1 cellular context compared by ENCODE assay signal in the genomic region with DNA sequence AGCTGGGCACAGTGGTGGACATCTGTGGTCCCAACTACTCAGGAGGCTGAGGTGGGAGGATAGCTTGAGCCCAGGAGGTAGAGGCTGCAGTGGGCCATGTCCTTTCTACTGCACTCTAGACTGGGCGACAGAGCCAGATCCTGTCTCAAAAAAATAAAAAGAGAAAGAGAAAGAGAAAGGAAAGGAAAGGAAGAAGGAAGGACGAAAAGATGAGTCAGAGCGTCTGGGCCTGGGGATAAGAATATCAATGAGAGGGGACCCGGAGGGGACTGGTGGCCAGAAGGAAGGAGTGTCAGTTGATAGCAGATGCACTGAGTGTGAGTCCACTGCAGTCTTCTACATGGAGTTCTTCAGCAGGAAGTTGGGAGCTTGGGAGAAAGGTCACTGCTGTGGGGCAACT.
TF ChIP-seq lines count a peak whose summit lies in the region.

No MANE protein-coding gene starts in this region.

TF ChIP-seq in K562, 482 proteins besides CTCF, POLR2A, EP300 and RAD21 (continued from another document and continues in another):
- TF ChIP-seq, protein P1, sequence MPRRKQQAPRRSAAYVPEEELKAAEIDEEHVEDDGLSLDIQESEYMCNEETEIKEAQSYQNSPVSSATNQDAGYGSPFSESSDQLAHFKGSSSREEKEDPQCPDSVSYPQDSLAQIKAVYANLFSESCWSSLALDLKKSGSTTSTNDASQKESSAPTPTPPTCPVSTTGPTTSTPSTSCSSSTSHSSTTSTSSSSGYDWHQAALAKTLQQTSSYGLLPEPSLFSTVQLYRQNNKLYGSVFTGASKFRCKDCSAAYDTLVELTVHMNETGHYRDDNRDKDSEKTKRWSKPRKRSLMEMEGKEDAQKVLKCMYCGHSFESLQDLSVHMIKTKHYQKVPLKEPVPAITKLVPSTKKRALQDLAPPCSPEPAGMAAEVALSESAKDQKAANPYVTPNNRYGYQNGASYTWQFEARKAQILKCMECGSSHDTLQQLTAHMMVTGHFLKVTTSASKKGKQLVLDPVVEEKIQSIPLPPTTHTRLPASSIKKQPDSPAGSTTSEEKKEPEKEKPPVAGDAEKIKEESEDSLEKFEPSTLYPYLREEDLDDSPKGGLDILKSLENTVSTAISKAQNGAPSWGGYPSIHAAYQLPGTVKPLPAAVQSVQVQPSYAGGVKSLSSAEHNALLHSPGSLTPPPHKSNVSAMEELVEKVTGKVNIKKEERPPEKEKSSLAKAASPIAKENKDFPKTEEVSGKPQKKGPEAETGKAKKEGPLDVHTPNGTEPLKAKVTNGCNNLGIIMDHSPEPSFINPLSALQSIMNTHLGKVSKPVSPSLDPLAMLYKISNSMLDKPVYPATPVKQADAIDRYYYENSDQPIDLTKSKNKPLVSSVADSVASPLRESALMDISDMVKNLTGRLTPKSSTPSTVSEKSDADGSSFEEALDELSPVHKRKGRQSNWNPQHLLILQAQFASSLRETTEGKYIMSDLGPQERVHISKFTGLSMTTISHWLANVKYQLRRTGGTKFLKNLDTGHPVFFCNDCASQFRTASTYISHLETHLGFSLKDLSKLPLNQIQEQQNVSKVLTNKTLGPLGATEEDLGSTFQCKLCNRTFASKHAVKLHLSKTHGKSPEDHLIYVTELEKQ (CRISPR knock-in tag; IDR thresholded peaks at IDR 0.05): no peak
- TF ChIP-seq, protein P2, sequence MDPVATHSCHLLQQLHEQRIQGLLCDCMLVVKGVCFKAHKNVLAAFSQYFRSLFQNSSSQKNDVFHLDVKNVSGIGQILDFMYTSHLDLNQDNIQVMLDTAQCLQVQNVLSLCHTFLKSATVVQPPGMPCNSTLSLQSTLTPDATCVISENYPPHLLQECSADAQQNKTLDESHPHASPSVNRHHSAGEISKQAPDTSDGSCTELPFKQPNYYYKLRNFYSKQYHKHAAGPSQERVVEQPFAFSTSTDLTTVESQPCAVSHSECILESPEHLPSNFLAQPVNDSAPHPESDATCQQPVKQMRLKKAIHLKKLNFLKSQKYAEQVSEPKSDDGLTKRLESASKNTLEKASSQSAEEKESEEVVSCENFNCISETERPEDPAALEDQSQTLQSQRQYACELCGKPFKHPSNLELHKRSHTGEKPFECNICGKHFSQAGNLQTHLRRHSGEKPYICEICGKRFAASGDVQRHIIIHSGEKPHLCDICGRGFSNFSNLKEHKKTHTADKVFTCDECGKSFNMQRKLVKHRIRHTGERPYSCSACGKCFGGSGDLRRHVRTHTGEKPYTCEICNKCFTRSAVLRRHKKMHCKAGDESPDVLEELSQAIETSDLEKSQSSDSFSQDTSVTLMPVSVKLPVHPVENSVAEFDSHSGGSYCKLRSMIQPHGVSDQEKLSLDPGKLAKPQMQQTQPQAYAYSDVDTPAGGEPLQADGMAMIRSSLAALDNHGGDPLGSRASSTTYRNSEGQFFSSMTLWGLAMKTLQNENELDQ (CRISPR knock-in tag; IDR thresholded peaks at IDR 0.05; ENCODE audit: borderline replicate concordance): no peak
- TF ChIP-seq FOS (IDR thresholded peaks at IDR 0.05; ENCODE audit: extremely low read depth, insufficient read length) (no peak), EHMT2 (IDR thresholded peaks at IDR 0.05) (0 out of 2 replicates have a peak, but pooled peaks have one; percentile 63), POLR2AphosphoS5 (IDR thresholded peaks at IDR 0.05; ENCODE audit: control insufficient read depth, insufficient read depth, low read depth, low read length) (peak; percentile 52; the same call in 1 of the 2 replicates), GTF2F1 (IDR thresholded peaks at IDR 0.05; ENCODE audit: low read depth, low read length) (no peak), ZFX (CRISPR knock-in tag; IDR thresholded peaks at IDR 0.05) (no peak), HDAC2 (IDR thresholded peaks at IDR 0.05) (peak; percentile 56; the same call in 1 of the 2 replicates), FOXK1 (CRISPR knock-in tag; IDR thresholded peaks at IDR 0.05; ENCODE audit: borderline replicate concordance) (no peak), MTA2 (IDR thresholded peaks at IDR 0.05; ENCODE audit: low read depth) (peak; percentile 73), RHOXF2B (CRISPR knock-in tag; conservative IDR thresholded peaks at IDR 0.05) (no peak), TEAD4 (IDR thresholded peaks at IDR 0.05; ENCODE audit: low read length) (peak; percentile 77), TEAD4 (CRISPR knock-in tag; IDR thresholded peaks at IDR 0.05; ENCODE audit: borderline replicate concordance) (no peak), POLR2H (tag; IDR thresholded peaks at IDR 0.05; ENCODE audit: low read depth) (no peak), BACH1 (tag; IDR thresholded peaks at IDR 0.05) (no peak), ARID2 (IDR thresholded peaks at IDR 0.05) (no peak), TBL1XR1 (IDR thresholded peaks at IDR 0.05; ENCODE audit: low read length in 2 of 2) (peak in 1 of 2 experiments; percentile 43; a peak in 1 of 4 replicates), DPF2 (IDR thresholded peaks at IDR 0.05) (peak; percentile 91), FOXA1 (IDR thresholded peaks at IDR 0.05; ENCODE audit: borderline replicate concordance) (no peak), ZNF695 (CRISPR knock-in tag; IDR thresholded peaks at IDR 0.05) (no peak), JUN (IDR thresholded peaks at IDR 0.05; ENCODE audit: borderline replicate concordance, low read depth, low read length) (0 out of 2 replicates have a peak, but pooled peaks have one; percentile 58), JUN (CRISPR knock-in tag; IDR thresholded peaks at IDR 0.05; ENCODE audit: borderline replicate concordance) (no peak), ATF7 (IDR thresholded peaks at IDR 0.05) (peak; percentile 51; the same call in 1 of the 2 replicates), LARP7 (IDR thresholded peaks at IDR 0.05) (no peak), SMARCE1 (IDR thresholded peaks at IDR 0.05) (peak; percentile 76), CBX2 (IDR thresholded peaks at IDR 0.05; ENCODE audit: insufficient read depth, low read length, poor library complexity, severe bottlenecking) (no peak), NR4A1 (CRISPR knock-in tag; IDR thresholded peaks at IDR 0.05) (no peak), NR4A1 (tag; IDR thresholded peaks at IDR 0.05) (no peak), EWSR1 (IDR thresholded peaks at IDR 0.05; ENCODE audit: borderline replicate concordance, low read depth, partially characterized antibody) (no peak), ZNF766 (CRISPR knock-in tag; conservative IDR thresholded peaks at IDR 0.05) (no peak), CBX3 (IDR thresholded peaks at IDR 0.05; ENCODE audit: borderline replicate concordance in 1 of 2, low read length in 2 of 2) (0 out of 3 replicates have a peak, but pooled peaks of 1 of the 2 experiments have one; percentile 21), NCOR1 (IDR thresholded peaks at IDR 0.05) (peak; percentile 76), SMARCA4 (IDR thresholded peaks at IDR 0.05) (peak; percentile 90), CC2D1A (IDR thresholded peaks at IDR 0.05) (peak; percentile 40; the same call in 1 of the 2 replicates), TAL1 (IDR thresholded peaks at IDR 0.05) (peak; percentile 77)
- TF ChIP-seq, protein P3, sequence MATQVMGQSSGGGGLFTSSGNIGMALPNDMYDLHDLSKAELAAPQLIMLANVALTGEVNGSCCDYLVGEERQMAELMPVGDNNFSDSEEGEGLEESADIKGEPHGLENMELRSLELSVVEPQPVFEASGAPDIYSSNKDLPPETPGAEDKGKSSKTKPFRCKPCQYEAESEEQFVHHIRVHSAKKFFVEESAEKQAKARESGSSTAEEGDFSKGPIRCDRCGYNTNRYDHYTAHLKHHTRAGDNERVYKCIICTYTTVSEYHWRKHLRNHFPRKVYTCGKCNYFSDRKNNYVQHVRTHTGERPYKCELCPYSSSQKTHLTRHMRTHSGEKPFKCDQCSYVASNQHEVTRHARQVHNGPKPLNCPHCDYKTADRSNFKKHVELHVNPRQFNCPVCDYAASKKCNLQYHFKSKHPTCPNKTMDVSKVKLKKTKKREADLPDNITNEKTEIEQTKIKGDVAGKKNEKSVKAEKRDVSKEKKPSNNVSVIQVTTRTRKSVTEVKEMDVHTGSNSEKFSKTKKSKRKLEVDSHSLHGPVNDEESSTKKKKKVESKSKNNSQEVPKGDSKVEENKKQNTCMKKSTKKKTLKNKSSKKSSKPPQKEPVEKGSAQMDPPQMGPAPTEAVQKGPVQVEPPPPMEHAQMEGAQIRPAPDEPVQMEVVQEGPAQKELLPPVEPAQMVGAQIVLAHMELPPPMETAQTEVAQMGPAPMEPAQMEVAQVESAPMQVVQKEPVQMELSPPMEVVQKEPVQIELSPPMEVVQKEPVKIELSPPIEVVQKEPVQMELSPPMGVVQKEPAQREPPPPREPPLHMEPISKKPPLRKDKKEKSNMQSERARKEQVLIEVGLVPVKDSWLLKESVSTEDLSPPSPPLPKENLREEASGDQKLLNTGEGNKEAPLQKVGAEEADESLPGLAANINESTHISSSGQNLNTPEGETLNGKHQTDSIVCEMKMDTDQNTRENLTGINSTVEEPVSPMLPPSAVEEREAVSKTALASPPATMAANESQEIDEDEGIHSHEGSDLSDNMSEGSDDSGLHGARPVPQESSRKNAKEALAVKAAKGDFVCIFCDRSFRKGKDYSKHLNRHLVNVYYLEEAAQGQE (CRISPR knock-in tag; IDR thresholded peaks at IDR 0.05; ENCODE audit: low read depth): no peak
- TF ChIP-seq, protein P4, sequence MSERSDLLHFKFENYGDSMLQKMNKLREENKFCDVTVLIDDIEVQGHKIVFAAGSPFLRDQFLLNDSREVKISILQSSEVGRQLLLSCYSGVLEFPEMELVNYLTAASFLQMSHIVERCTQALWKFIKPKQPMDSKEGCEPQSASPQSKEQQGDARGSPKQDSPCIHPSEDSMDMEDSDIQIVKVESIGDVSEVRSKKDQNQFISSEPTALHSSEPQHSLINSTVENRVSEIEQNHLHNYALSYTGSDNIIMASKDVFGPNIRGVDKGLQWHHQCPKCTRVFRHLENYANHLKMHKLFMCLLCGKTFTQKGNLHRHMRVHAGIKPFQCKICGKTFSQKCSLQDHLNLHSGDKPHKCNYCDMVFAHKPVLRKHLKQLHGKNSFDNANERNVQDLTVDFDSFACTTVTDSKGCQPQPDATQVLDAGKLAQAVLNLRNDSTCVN (CRISPR knock-in tag; IDR thresholded peaks at IDR 0.05): no peak
- TF ChIP-seq, protein P5, sequence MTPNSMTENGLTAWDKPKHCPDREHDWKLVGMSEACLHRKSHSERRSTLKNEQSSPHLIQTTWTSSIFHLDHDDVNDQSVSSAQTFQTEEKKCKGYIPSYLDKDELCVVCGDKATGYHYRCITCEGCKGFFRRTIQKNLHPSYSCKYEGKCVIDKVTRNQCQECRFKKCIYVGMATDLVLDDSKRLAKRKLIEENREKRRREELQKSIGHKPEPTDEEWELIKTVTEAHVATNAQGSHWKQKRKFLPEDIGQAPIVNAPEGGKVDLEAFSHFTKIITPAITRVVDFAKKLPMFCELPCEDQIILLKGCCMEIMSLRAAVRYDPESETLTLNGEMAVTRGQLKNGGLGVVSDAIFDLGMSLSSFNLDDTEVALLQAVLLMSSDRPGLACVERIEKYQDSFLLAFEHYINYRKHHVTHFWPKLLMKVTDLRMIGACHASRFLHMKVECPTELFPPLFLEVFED (CRISPR knock-in tag; conservative IDR thresholded peaks at IDR 0.05): no peak
- TF ChIP-seq, protein P6, sequence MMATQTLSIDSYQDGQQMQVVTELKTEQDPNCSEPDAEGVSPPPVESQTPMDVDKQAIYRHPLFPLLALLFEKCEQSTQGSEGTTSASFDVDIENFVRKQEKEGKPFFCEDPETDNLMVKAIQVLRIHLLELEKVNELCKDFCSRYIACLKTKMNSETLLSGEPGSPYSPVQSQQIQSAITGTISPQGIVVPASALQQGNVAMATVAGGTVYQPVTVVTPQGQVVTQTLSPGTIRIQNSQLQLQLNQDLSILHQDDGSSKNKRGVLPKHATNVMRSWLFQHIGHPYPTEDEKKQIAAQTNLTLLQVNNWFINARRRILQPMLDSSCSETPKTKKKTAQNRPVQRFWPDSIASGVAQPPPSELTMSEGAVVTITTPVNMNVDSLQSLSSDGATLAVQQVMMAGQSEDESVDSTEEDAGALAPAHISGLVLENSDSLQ (IDR thresholded peaks at IDR 0.05): no peak
- TF ChIP-seq, protein P7, sequence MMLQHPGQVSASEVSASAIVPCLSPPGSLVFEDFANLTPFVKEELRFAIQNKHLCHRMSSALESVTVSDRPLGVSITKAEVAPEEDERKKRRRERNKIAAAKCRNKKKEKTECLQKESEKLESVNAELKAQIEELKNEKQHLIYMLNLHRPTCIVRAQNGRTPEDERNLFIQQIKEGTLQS (IDR thresholded peaks at IDR 0.05): peak; percentile 79
- TF ChIP-seq, protein P7 (CRISPR knock-in tag; conservative IDR thresholded peaks at IDR 0.05): peak; percentile 76; the same call in 1 of the 2 replicates
- TF ChIP-seq, protein P8, sequence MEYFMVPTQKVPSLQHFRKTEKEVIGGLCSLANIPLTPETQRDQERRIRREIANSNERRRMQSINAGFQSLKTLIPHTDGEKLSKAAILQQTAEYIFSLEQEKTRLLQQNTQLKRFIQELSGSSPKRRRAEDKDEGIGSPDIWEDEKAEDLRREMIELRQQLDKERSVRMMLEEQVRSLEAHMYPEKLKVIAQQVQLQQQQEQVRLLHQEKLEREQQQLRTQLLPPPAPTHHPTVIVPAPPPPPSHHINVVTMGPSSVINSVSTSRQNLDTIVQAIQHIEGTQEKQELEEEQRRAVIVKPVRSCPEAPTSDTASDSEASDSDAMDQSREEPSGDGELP (CRISPR knock-in tag; IDR thresholded peaks at IDR 0.05; ENCODE audit: borderline replicate concordance): no peak; the same call in 1 of the 2 replicates
- TF ChIP-seq, protein P9, sequence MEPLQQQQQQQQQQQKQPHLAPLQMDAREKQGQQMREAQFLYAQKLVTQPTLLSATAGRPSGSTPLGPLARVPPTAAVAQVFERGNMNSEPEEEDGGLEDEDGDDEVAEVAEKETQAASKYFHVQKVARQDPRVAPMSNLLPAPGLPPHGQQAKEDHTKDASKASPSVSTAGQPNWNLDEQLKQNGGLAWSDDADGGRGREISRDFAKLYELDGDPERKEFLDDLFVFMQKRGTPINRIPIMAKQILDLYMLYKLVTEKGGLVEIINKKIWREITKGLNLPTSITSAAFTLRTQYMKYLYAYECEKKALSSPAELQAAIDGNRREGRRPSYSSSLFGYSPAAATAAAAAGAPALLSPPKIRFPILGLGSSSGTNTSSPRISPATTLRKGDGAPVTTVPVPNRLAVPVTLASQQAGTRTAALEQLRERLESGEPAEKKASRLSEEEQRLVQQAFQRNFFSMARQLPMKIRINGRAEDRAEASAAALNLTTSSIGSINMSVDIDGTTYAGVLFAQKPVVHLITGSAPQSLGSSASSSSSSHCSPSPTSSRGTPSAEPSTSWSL (CRISPR knock-in tag; IDR thresholded peaks at IDR 0.05; ENCODE audit: borderline replicate concordance): no peak
